23 cellular contexts compared by ENCODE assay signal in the genomic region with DNA sequence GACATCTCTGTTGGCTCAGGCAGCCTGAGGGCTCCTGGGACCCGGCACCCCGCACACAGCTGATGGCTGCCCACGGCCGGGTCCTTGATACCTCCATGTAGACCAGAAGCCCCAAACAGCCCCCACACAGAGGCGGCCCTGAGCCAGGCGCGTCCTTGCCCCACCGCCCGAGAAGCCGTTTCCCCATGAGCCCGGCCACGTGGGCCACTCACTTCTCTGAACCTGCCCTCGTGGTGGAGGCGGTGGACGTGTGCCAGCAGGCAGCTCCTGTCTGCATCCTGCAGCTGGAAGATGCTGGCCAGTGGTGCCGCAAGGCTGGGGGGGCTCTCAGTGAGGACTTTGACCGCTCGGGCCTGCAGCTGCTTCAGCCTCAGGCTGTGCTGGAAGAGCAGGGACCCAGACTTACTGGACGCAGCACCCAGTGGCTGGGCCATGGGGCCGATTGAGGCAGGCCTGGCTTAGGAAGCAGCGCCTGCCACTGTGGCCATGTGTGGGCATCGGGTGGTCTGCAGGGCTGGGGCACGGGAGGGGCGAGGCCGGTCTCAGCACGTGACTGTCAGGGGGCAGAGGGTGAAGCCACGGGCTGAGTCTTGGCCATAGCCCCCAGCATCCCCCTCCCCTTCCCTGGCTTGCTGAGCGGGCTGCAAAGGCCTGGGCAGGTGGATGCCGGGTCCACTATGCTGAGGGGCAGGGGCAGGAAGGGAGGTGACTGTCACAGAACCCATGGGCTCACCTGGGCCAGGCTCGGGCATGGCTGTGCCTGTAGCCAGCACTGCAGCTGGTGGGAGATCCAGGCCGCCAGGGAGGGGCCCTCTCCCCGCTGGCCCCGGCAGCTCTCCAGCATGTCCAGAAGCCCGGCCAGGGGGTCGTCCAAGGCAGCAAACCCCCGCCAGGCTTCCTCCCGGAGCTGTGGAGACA. TPM values are rescaled to one million over a fixed set of nuclear protein-coding genes. Genes with fewer than 3 reads are reported as not detected.
DNase-seq lines count a peak whose midpoint lies in the region; ATAC-seq, FAIRE-seq and TF ChIP-seq lines count a peak whose summit lies in the region.
"Had no signal": no experiment of that assay in that cellular context is flagged by ENCODE, and none has a peak within 500 bp of the region (broad histone marks: within the 10 kb centered on the region; RNA-seq: fewer than 3 reads in every experiment).

No MANE protein-coding gene starts in this region.

- H3K79me1 ChIP-seq in H9 (ENCODE audit: insufficient read depth, low read depth, low read length, poor library complexity, severe bottlenecking) = no peaks in the 10 kb centered on the region

- H4K91ac ChIP-seq in H9 (ENCODE audit: insufficient read length, low read depth, low read length) = no peak overlapping the region

- no peak overlapping the region for H4K8ac ChIP-seq in H9 (replicated peaks; ENCODE audit: insufficient read length, low read depth, low read length)

- H3T11ph ChIP-seq in H9 (ENCODE audit: low read length) = no peak overlapping the region

- H3K4ac ChIP-seq in H9 (ENCODE audit: low read depth, low read length) = no peak overlapping the region

- no peaks in the 10 kb centered on the region for H3K79me2 ChIP-seq in H9 (ENCODE audit: insufficient read depth, low read length)

- H2BK120ac ChIP-seq in H9 (ENCODE audit: low read depth, low read length, poor library complexity, severe bottlenecking) = no peak overlapping the region

- H3K27me3 Mint-ChIP-seq in activated naive CD4-positive, alpha-beta T cell treated with anti-CD3 and anti-CD28 coated beads for 36 hours (ENCODE audit: low read depth) = no peaks in the 10 kb centered on the region
- H3K27me3 Mint-ChIP-seq in H9 (ENCODE audit: low read depth) = peaks cover 21% of the 10 kb centered on the region
- H3K27me3 Mint-ChIP-seq: naive thymus-derived CD8-positive, alpha-beta T cell had no signal

- no peak overlapping the region for H2AFZ ChIP-seq in H9 (ENCODE audit: low read length)

- H4K20me1 ChIP-seq in H9 (ENCODE audit: control insufficient read depth, insufficient read depth, insufficient read length) = no peaks in the 10 kb centered on the region

- no peaks in the 10 kb centered on the region for H3K4me1 Mint-ChIP-seq in activated naive CD4-positive, alpha-beta T cell treated with anti-CD3 and anti-CD28 coated beads for 36 hours (ENCODE audit: low read depth)
- H3K4me1 Mint-ChIP-seq in H9 = no peaks in the 10 kb centered on the region
- H3K4me1 Mint-ChIP-seq: naive thymus-derived CD8-positive, alpha-beta T cell had no signal

- H3K23ac ChIP-seq in H9 (ENCODE audit: insufficient read length, low read depth, low read length) = no peak overlapping the region

- TF ChIP-seq CTCF in H9 (conservative IDR thresholded peaks at IDR 0.05) (no peak), kidney (IDR thresholded peaks at IDR 0.05; ENCODE audit: borderline replicate concordance, extremely low read depth, insufficient read depth) (no peak), psoas muscle (IDR thresholded peaks at IDR 0.05) (no peak)

- H3K27ac ChIP-seq in H9 (ENCODE audit: insufficient read length, low read depth, low read length) (no peak overlapping the region), kidney (ENCODE audit: low read depth in 2 of 2, low read length in 2 of 2) (no peak overlapping the region), psoas muscle (no peak overlapping the region)
- H3K27ac ChIP-seq: uterus, VCaP had no signal

- H3K9me3 ChIP-seq in H9 (ENCODE audit: control insufficient read depth, low read depth, low read length) (no peaks in the 10 kb centered on the region), kidney (ENCODE audit: control insufficient read depth in 1 of 2, low read length in 2 of 2) (no peaks in the 10 kb centered on the region), psoas muscle (no peaks in the 10 kb centered on the region)
- H3K9me3 ChIP-seq: Caco-2, uterus had no signal

- no peak overlapping the region for H3K4me2 ChIP-seq in H9 (ENCODE audit: insufficient read depth, insufficient read length, low read length)

- H3K4me3 ChIP-seq in kidney (ENCODE audit: low read length in 2 of 2) (no peak overlapping the region), psoas muscle (no peak overlapping the region)
- H3K4me3 ChIP-seq: uterus had no signal

- H2BK5ac ChIP-seq in H9 (ENCODE audit: insufficient read length, low read length) = no peak overlapping the region

- no peak overlapping the region for H2AK5ac ChIP-seq in H9 (ENCODE audit: insufficient read length, low read length)

- no peaks in the 10 kb centered on the region for H3K23me2 ChIP-seq in H9 (ENCODE audit: insufficient read length, low read depth, low read length, poor library complexity, severe bottlenecking)

- no peak for FAIRE-seq in kidney (lab: Jason Lieb, UNC)
- FAIRE-seq: GM12892 had no signal

- H3K14ac ChIP-seq in H9 (ENCODE audit: insufficient read depth, low read length) = no peak overlapping the region

- no peak for ATAC-seq in psoas muscle
- ATAC-seq in HG02884 (IDR thresholded peaks at IDR 0.05; ENCODE audit: unreplicated experiment) = no peak
- ATAC-seq: left lobe of liver; naive thymus-derived CD8-positive, alpha-beta T cell had no signal

- no peak overlapping the region for H3K4me3 Mint-ChIP-seq in activated naive CD4-positive, alpha-beta T cell treated with anti-CD3 and anti-CD28 coated beads for 36 hours
- H3K4me3 Mint-ChIP-seq in H9 = no peak overlapping the region
- H3K4me3 Mint-ChIP-seq: activated T-helper 1 cell treated with anti-CD3 and anti-CD28 coated beads, Interleukin-12 subunit alpha, Interleukin-12 subunit beta, Interleukin-2, Interleukin-4 antibody, amounts not matched to agents 30 ng/mL and 10 ng/mL and 1 ng/mL, durations not matched to agents 14 hours and 24 hours and 36 hours; mesothelial cell of epicardium; naive thymus-derived CD8-positive, alpha-beta T cell had no signal

- intact Hi-C loops in activated naive CD4-positive, alpha-beta T cell treated with anti-CD3 and anti-CD28 coated beads for 36 hours (cut with micrococcal nuclease) = no loop called here
- intact Hi-C loops in kidney (cut with DNase I) = no loop called here
- intact Hi-C loops in psoas muscle (cut with DNase I) = no loop called here

- CTCF ChIA-PET in activated naive CD4-positive, alpha-beta T cell treated with anti-CD3 and anti-CD28 coated beads for 36 hours (lab: Charles Lee) = no interaction called here
- CTCF ChIA-PET in HEK293T (lab: Yijun Ruan, JAX) = no interaction called here

- POLR2A ChIA-PET in HEK293T (lab: Yijun Ruan, JAX) = no interaction called here

- no peak overlapping the region for H2BK15ac ChIP-seq in H9 (ENCODE audit: low read depth, low read length)

- H3K9ac ChIP-seq in H9 (ENCODE audit: extremely low read depth, insufficient read length, low read length) = no peak overlapping the region
- no peak overlapping the region for H3K9ac ChIP-seq in kidney (ENCODE audit: low read length in 2 of 2)

- no CpG with 5 or more reads among the region's 37 CpGs for WGBS in H9 (ENCODE audit: extremely low coverage, insufficient read length, low lambda C conversion rate)
- 85 to 87% (median 87%) methylated on average over 34 to 37 of the region's 37 CpGs for WGBS in psoas muscle, 3 donors

- H3K36me3 ChIP-seq in kidney (ENCODE audit: control insufficient read depth in 1 of 2, insufficient read depth in 2 of 2, low read length in 2 of 2) = no peaks in the 10 kb centered on the region
- H3K36me3 ChIP-seq in psoas muscle (ENCODE audit: insufficient read depth in 1 of 2, low read depth in 1 of 2) = peaks cover 0 to 11% of the 10 kb centered on the region in 2 donors
- H3K36me3 ChIP-seq: uterus had no signal

- no peak overlapping the region for H4K5ac ChIP-seq in H9 (ENCODE audit: insufficient read length, low read depth, low read length)

- no peaks in the 10 kb centered on the region for H3K9me3 Mint-ChIP-seq in activated naive CD4-positive, alpha-beta T cell treated with anti-CD3 and anti-CD28 coated beads for 36 hours
- H3K9me3 Mint-ChIP-seq in H9 = peaks cover 0 to 5% of the 10 kb centered on the region in 2 experiments; a peak in 3 of 5 replicates
- H3K9me3 Mint-ChIP-seq: naive thymus-derived CD8-positive, alpha-beta T cell had no signal

- no peak overlapping the region for H2BK12ac ChIP-seq in H9 (ENCODE audit: insufficient read length, low read depth, low read length)

- H3K56ac ChIP-seq in H9 (ENCODE audit: insufficient read length, low read depth, low read length) = no peak overlapping the region

- H3K27me3 ChIP-seq in H9 (ENCODE audit: insufficient read depth, low read length) = no peaks in the 10 kb centered on the region
- H3K27me3 ChIP-seq in psoas muscle (ENCODE audit: insufficient read depth in 3 of 3, low read length in 2 of 3) = no peaks in the 10 kb centered on the region
- H3K27me3 ChIP-seq: uterus had no signal

- H3K27ac Mint-ChIP-seq in activated naive CD4-positive, alpha-beta T cell treated with anti-CD3 and anti-CD28 coated beads for 36 hours = no peak overlapping the region
- no peak overlapping the region for H3K27ac Mint-ChIP-seq in H9
- H3K27ac Mint-ChIP-seq: activated T-helper 1 cell treated with anti-CD3 and anti-CD28 coated beads, Interleukin-12 subunit alpha, Interleukin-12 subunit beta, Interleukin-2, Interleukin-4 antibody, amounts not matched to agents 30 ng/mL and 10 ng/mL and 1 ng/mL, durations not matched to agents 14 hours and 24 hours and 36 hours; mesothelial cell of epicardium; naive thymus-derived CD8-positive, alpha-beta T cell had no signal

- no peak overlapping the region for H3K18ac ChIP-seq in H9 (ENCODE audit: insufficient read length, low read depth, low read length)

- H2BK20ac ChIP-seq in H9 (ENCODE audit: low read depth, low read length, poor library complexity, severe bottlenecking) = no peak overlapping the region

- H3K4me1 ChIP-seq in H9 (ENCODE audit: insufficient read depth, low read length) (no peaks in the 10 kb centered on the region), kidney (ENCODE audit: control insufficient read depth in 1 of 2, insufficient read depth in 1 of 2, low read depth in 1 of 2, low read length in 2 of 2) (no peaks in the 10 kb centered on the region), psoas muscle (no peaks in the 10 kb centered on the region)
- H3K4me1 ChIP-seq: Caco-2, uterus had no signal

- H3K36me3 Mint-ChIP-seq in activated naive CD4-positive, alpha-beta T cell treated with anti-CD3 and anti-CD28 coated beads for 36 hours (ENCODE audit: low read depth) = no peaks in the 10 kb centered on the region
- no peaks in the 10 kb centered on the region; a peak in 1 of 7 replicates for H3K36me3 Mint-ChIP-seq in H9 (ENCODE audit: insufficient read depth in 1 of 3, low read depth in 3 of 3)

- DNase-seq in activated naive CD4-positive, alpha-beta T cell treated with anti-CD3 and anti-CD28 coated beads, Interleukin-2, amount 50 U/mL, for 16 hours = peak; percentile 10
- DNase-seq in activated naive CD4-positive, alpha-beta T cell treated with anti-CD3 and anti-CD28 coated beads for 36 hours = no peak
- peak; percentile 23 for DNase-seq in H9
- DNase-seq in kidney = peak; percentile 68
- DNase-seq in psoas muscle = peak; percentile 17 to 42
- DNase-seq in HEK293T (ENCODE audit: extremely low spot score) = no peak
- no peak for DNase-seq in NCI-H2196 (lab: John Stamatoyannopoulos, UW; ENCODE audit: unreplicated experiment)
- DNase-seq: cerebellar nuclear complex; effector CD4-positive, alpha-beta T cell; NCI-H1048; NCI-H1930; NCI-H226; uterus had no signal

RNA-seq across cellular contexts. Expression of gene EXD3, which starts 50.0 kb away (rescaled TPM):
- 10 to 100 TPM; 11.2 to 12.7 TPM for total RNA-seq in activated naive CD4-positive, alpha-beta T cell treated with anti-CD3 and anti-CD28 coated beads for 36 hours
- total RNA-seq in H9 (2021) (13.5 and 15.3 TPM in 2 replicates), kidney (44.5 TPM), psoas muscle (10 to 100 TPM in 2 of 4 donors, 1 to 10 TPM in 2; 6.7 to 11.2 (median 9.7) TPM)
- polyA plus RNA-seq in kidney (ENCODE audit: insufficient read depth, low read depth, low replicate concordance) (18.9 TPM), psoas muscle (1 to 10 TPM; 5.7 to 9.9 (median 7.2) TPM)

RNA-seq across cellular contexts. Expression of gene NOXA1, which starts 50.2 kb away (rescaled TPM):
- 1 to 10 TPM; 1.0 to 1.2 TPM for total RNA-seq in activated naive CD4-positive, alpha-beta T cell treated with anti-CD3 and anti-CD28 coated beads for 36 hours
- 1.8 and 2.0 TPM in 2 replicates for total RNA-seq in H9 (2021)
- 21.8 TPM for total RNA-seq in kidney
- polyA plus RNA-seq in kidney (ENCODE audit: insufficient read depth, low read depth, low replicate concordance) = 19.1 TPM
- total RNA-seq in psoas muscle = 1 to 10 TPM in 3 of 4 donors, under 1 TPM in 1; 0.62 to 5.1 (median 2.5) TPM
- 1 to 10 TPM in 1 of 3 donors, under 1 TPM in 2; 0.43 to 1.0 (median 0.83) TPM for polyA plus RNA-seq in psoas muscle
- total RNA-seq: Daoy, H4 had no signal

Comparison
In these comparisons a context has a peak if more than half of its experiments do, and no peak if none do; other contexts are left out.
1. DNase-seq: peak in activated naive CD4-positive, alpha-beta T cell treated with anti-CD3 and anti-CD28 coated beads, Interleukin-2, amount 50 U/mL, for 16 hours (single experiment), H9 (single experiment), kidney (single experiment) and psoas muscle (2 of 2); none in activated naive CD4-positive, alpha-beta T cell treated with anti-CD3 and anti-CD28 coated beads for 36 hours (single experiment), HEK293T (single experiment) and NCI-H2196 (single experiment).